In the genomic region with DNA sequence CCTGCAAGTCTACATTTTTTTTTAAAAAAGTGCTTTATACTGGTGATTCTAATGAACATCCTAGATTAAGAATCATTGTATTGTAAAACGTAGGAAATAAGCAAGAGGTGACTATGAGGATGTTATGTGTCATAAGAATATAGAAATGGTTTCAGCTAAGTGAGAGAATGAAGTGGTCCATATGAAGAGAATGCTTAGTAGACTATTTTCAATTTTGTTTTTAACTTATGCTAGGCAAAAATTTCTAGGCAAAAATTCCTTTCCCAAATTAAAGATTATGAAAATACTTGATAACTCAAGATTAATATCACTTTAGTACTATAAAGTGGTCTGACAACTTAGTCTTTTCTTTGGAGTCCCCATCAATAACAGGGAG, we compare ENCODE assay signal across 8 cellular contexts. TPM values are rescaled to one million over a fixed set of nuclear protein-coding genes. Genes with fewer than 3 reads are reported as not detected.
DNase-seq lines count a peak whose midpoint lies in the region; ATAC-seq and TF ChIP-seq lines count a peak whose summit lies in the region.

No MANE protein-coding gene starts in this region.

- no peak overlapping the region for H2BK12ac ChIP-seq in mesenchymal stem cell (ENCODE audit: low read length in 2 of 2)

- no peaks in the 10 kb centered on the region for H3K9me3 ChIP-seq in cardiac muscle cell (ENCODE audit: low read depth)
- H3K9me3 ChIP-seq in body of pancreas, result no peaks in the 10 kb centered on the region
- H3K9me3 ChIP-seq in mesenchymal stem cell (ENCODE audit: control insufficient read depth, low read length), result no peaks in the 10 kb centered on the region
- H3K9me3 ChIP-seq in upper lobe of left lung, result no peaks in the 10 kb centered on the region

- H3K27ac ChIP-seq in cardiac muscle cell, result no peak overlapping the region
- peak overlapping the region in 3 of 4 donors; percentile 55 to 77 (median 74) for H3K27ac ChIP-seq in body of pancreas
- no peak overlapping the region for H3K27ac ChIP-seq in mesenchymal stem cell (ENCODE audit: low read length, poor library complexity, severe bottlenecking)
- H3K27ac ChIP-seq in upper lobe of left lung, result peak overlapping the region; percentile 81 to 93 (median 88)

- TF ChIP-seq EP300 in upper lobe of left lung (IDR thresholded peaks at IDR 0.05), result no peak

- H2AK5ac ChIP-seq in mesenchymal stem cell (ENCODE audit: low read length, severe bottlenecking), result no peak overlapping the region

- H2BK15ac ChIP-seq in mesenchymal stem cell (ENCODE audit: low read depth, poor library complexity, severe bottlenecking), result no peak overlapping the region

- H3K4me2 ChIP-seq in mesenchymal stem cell (ENCODE audit: low read length, poor library complexity, severe bottlenecking), result no peak overlapping the region

- peak overlapping the region; percentile 91 for H3K9ac ChIP-seq in mesenchymal stem cell (ENCODE audit: low read length)

- H2BK120ac ChIP-seq in mesenchymal stem cell (ENCODE audit: low read depth, low read length), result no peak overlapping the region

- H4K8ac ChIP-seq in mesenchymal stem cell (ENCODE audit: low read length), result no peak overlapping the region

- H3K4ac ChIP-seq in mesenchymal stem cell (ENCODE audit: low read depth in 1 of 2, low read length in 2 of 2), result no peak overlapping the region

- no peak overlapping the region for H4K91ac ChIP-seq in mesenchymal stem cell (ENCODE audit: low read length)

- ATAC-seq in body of pancreas (no peak), upper lobe of left lung (ENCODE audit: low FRiP score in 2 of 2) (no peak), GM21515 (IDR thresholded peaks at IDR 0.05; ENCODE audit: unreplicated experiment) (no peak), HG02571 (IDR thresholded peaks at IDR 0.05; ENCODE audit: unreplicated experiment) (no peak)

- 38% methylated on average over 1 of the region's 1 CpG for WGBS in body of pancreas, 2 donors
- WGBS in mesenchymal stem cell, result 89% methylated on average over 1 of the region's 1 CpG
- WGBS in upper lobe of left lung, 2 donors, result 19 to 27% methylated on average over 1 of the region's 1 CpG

- intact Hi-C loops in cardiac septum (cut with DNase I) (no loop called here), body of pancreas (cut with DNase I) (no loop called here)

- H2AFZ ChIP-seq in mesenchymal stem cell (ENCODE audit: low read depth, low read length), result no peak overlapping the region

- no peak overlapping the region for H2BK5ac ChIP-seq in mesenchymal stem cell (ENCODE audit: low read depth, low read length, poor library complexity, severe bottlenecking)

- TF ChIP-seq CTCF in cardiac muscle cell (IDR thresholded peaks at IDR 0.05; ENCODE audit: low read depth, low read length) (no peak), body of pancreas (IDR thresholded peaks at IDR 0.05) (no peak), upper lobe of left lung (IDR thresholded peaks at IDR 0.05) (no peak)

- H3K79me1 ChIP-seq in mesenchymal stem cell (replicated peaks; ENCODE audit: low read length, poor library complexity, severe bottlenecking), result no peaks in the 10 kb centered on the region

- H3K4me1 ChIP-seq in cardiac muscle cell (ENCODE audit: low read depth), result no peaks in the 10 kb centered on the region
- H3K4me1 ChIP-seq in body of pancreas, result peaks cover 5% of the 10 kb centered on the region
- H3K4me1 ChIP-seq in mesenchymal stem cell (ENCODE audit: control insufficient read depth, insufficient read depth, low read depth, low read length), result no peaks in the 10 kb centered on the region
- no peaks in the 10 kb centered on the region for H3K4me1 ChIP-seq in upper lobe of left lung

- peak overlapping the region; percentile 41 for H3K4me3 ChIP-seq in cardiac muscle cell
- no peak overlapping the region for H3K4me3 ChIP-seq in body of pancreas
- H3K4me3 ChIP-seq in mesenchymal stem cell (ENCODE audit: insufficient read depth in 1 of 2, low read depth in 1 of 2, low read length in 2 of 2), result peak overlapping the region in 1 of 2 experiments; percentile 80
- peak overlapping the region; percentile 52 to 85 (median 74) for H3K4me3 ChIP-seq in upper lobe of left lung

- TF ChIP-seq POLR2A in body of pancreas (IDR thresholded peaks at IDR 0.05) (no peak), upper lobe of left lung (IDR thresholded peaks at IDR 0.05) (no peak)

- H3K36me3 ChIP-seq in cardiac muscle cell (no peaks in the 10 kb centered on the region), body of pancreas (replicated peaks in 1 of 2; ENCODE audit: insufficient read depth in 1 of 2, low read depth in 2 of 2) (no peaks in the 10 kb centered on the region), mesenchymal stem cell (ENCODE audit: control insufficient read depth in 1 of 2, insufficient read depth in 2 of 2, low read depth in 1 of 2, low read length in 2 of 2) (peaks cover 0 to 8% of the 10 kb centered on the region in 2 experiments), upper lobe of left lung (no peaks in the 10 kb centered on the region)

- H3K14ac ChIP-seq in mesenchymal stem cell (ENCODE audit: low read length in 2 of 2), result no peak overlapping the region

- DNase-seq in cardiac muscle cell (ENCODE audit: low read depth in 1 of 2, low spot score in 1 of 2) (no peak), cardiac septum (ENCODE audit: low spot score) (no peak), body of pancreas (no peak), mesenchymal stem cell (no peak), upper lobe of left lung (no peak), iPS-NIHi11 (ENCODE audit: low spot score) (no peak)

- H3K27me3 ChIP-seq in cardiac muscle cell (no peaks in the 10 kb centered on the region), body of pancreas (no peaks in the 10 kb centered on the region), mesenchymal stem cell (ENCODE audit: control insufficient read depth in 1 of 2, insufficient read depth in 1 of 2, low read length in 2 of 2) (no peaks in the 10 kb centered on the region), upper lobe of left lung (peaks cover 0 to 5% (median 0%) of the 10 kb centered on the region in 4 donors)

- no peak overlapping the region for H3K18ac ChIP-seq in mesenchymal stem cell (ENCODE audit: low read depth in 1 of 2, low read length in 2 of 2)

- no peak overlapping the region for H3K23ac ChIP-seq in mesenchymal stem cell (ENCODE audit: low read length in 2 of 2)

RNA-seq across cellular contexts. Expression of a gene that starts 0.8 kb away (rescaled TPM):
- total RNA-seq in cardiac muscle cell, result 4.8 and 7.6 TPM in 2 replicates
- 12.3 and 19.4 TPM in 2 replicates for polyA plus RNA-seq in cardiac muscle cell
- total RNA-seq in cardiac septum, result 37.6 TPM
- total RNA-seq in body of pancreas, result 10 to 100 TPM in 1 of 2 donors, 1 to 10 TPM in 1; 6.3 to 27.0 TPM
- polyA plus RNA-seq in mesenchymal stem cell (2013, experiment 1 of 2), result 24.0 TPM
- polyA plus RNA-seq in mesenchymal stem cell (2013, experiment 2 of 2), result 25.5 TPM
- 10 to 100 TPM in 4 of 6 donors, 1 to 10 TPM in 2; 4.1 to 38.2 (median 23.5) TPM for total RNA-seq in upper lobe of left lung

Comparison
In these comparisons a context has a peak if more than half of its experiments do, and no peak if none do; other contexts are left out.
1. H3K27ac ChIP-seq: peak in body of pancreas (3 of 4) and upper lobe of left lung (4 of 4); none in cardiac muscle cell (single experiment) and mesenchymal stem cell (single experiment).
2. H3K4me3 ChIP-seq: peak in cardiac muscle cell (single experiment) and upper lobe of left lung (4 of 4); none in body of pancreas (0 of 2).